Comparison of ENCODE assay signal across 8 cellular contexts in genomic region chr14:63867926-63868921, GRCh38. TPM values are rescaled to one million over a fixed set of nuclear protein-coding genes. Genes with fewer than 3 reads are reported as not detected.
DNase-seq lines count a peak whose midpoint lies in the region; ATAC-seq and TF ChIP-seq lines count a peak whose summit lies in the region.

No MANE protein-coding gene starts in this region.

- H3K36me3 ChIP-seq in gastroesophageal sphincter, result no peaks in the 10 kb centered on the region

- no peak for TF ChIP-seq EP300 in gastroesophageal sphincter (IDR thresholded peaks at IDR 0.05)

- TF ChIP-seq CTCF in fibroblast of villous mesenchyme (IDR thresholded peaks at IDR 0.05; ENCODE audit: insufficient read depth, low read depth, low read length) (no peak), type B pancreatic cell (conservative IDR thresholded peaks at IDR 0.05) (no peak), gastroesophageal sphincter (IDR thresholded peaks at IDR 0.05) (no peak)

- no peak for TF ChIP-seq POLR2A in gastroesophageal sphincter (IDR thresholded peaks at IDR 0.05)

- peak overlapping the region in 2 of 4 donors; percentile 12 to 29 for H3K27ac ChIP-seq in gastroesophageal sphincter

- 72 to 74% methylated on average over 5 to 6 of the region's 6 CpGs for WGBS in gastroesophageal sphincter (ENCODE audit: low coverage in 1 of 2), 2 donors

- H3K4me1 Mint-ChIP-seq in activated naive CD4-positive, alpha-beta T cell treated with anti-CD3 and anti-CD28 coated beads, Interleukin-2, amount 10 ng/mL, durations not matched to agents 7 days and 5 days, result peaks cover 69% of the 10 kb centered on the region
- H3K4me1 Mint-ChIP-seq in type B pancreatic cell (ENCODE audit: unreplicated experiment), result peaks cover 31% of the 10 kb centered on the region

- CTCF ChIA-PET in activated naive CD4-positive, alpha-beta T cell treated with anti-CD3 and anti-CD28 coated beads, Interleukin-2, amount 10 ng/mL, durations not matched to agents 7 days and 5 days (lab: Charles Lee), result interaction anchor here (1.0 to 1.7 kb wide), 3 partner anchors 13 to 128 kb away, joined by 3 to 5 read pairs (median 4); partner anchors contain the start of gene SYNE2

- peak overlapping the region; percentile 73 for H3K27ac Mint-ChIP-seq in activated naive CD4-positive, alpha-beta T cell treated with anti-CD3 and anti-CD28 coated beads, Interleukin-2, amount 10 ng/mL, durations not matched to agents 7 days and 5 days
- peak overlapping the region; percentile 71 for H3K27ac Mint-ChIP-seq in type B pancreatic cell

- peak overlapping the region; percentile 27 for H3K4me3 Mint-ChIP-seq in activated naive CD4-positive, alpha-beta T cell treated with anti-CD3 and anti-CD28 coated beads, Interleukin-2, amount 10 ng/mL, durations not matched to agents 7 days and 5 days
- no peak overlapping the region for H3K4me3 Mint-ChIP-seq in type B pancreatic cell

- no peaks in the 10 kb centered on the region for H3K27me3 ChIP-seq in gastroesophageal sphincter

- no peaks in the 10 kb centered on the region for H3K9me3 ChIP-seq in gastroesophageal sphincter

- ATAC-seq in HG03457 (IDR thresholded peaks at IDR 0.05; ENCODE audit: unreplicated experiment) (no peak), gastroesophageal sphincter (no peak)

- H3K4me1 ChIP-seq in gastroesophageal sphincter, result peaks cover 3 to 31% (median 5%) of the 10 kb centered on the region in 3 donors

- no peaks in the 10 kb centered on the region for H3K9me3 Mint-ChIP-seq in activated naive CD4-positive, alpha-beta T cell treated with anti-CD3 and anti-CD28 coated beads, Interleukin-2, amount 10 ng/mL, durations not matched to agents 7 days and 5 days
- peaks cover 5% of the 10 kb centered on the region for H3K9me3 Mint-ChIP-seq in type B pancreatic cell

- no peak overlapping the region for H3K4me3 ChIP-seq in fibroblast of villous mesenchyme (ENCODE audit: low read depth, low read length)
- no peak overlapping the region for H3K4me3 ChIP-seq in gastroesophageal sphincter

- H3K27me3 Mint-ChIP-seq in activated naive CD4-positive, alpha-beta T cell treated with anti-CD3 and anti-CD28 coated beads, Interleukin-2, amount 10 ng/mL, durations not matched to agents 7 days and 5 days, result no peaks in the 10 kb centered on the region
- no peaks in the 10 kb centered on the region for H3K27me3 Mint-ChIP-seq in type B pancreatic cell

- DNase-seq in activated naive CD4-positive, alpha-beta T cell treated with anti-CD3 and anti-CD28 coated beads, Interleukin-2, amount 10 ng/mL, durations not matched to agents 7 days and 5 days, result peak; percentile 61
- DNase-seq in activated naive CD4-positive, alpha-beta T cell (lab: John Stamatoyannopoulos, UW), result no peak
- peak; percentile 67 for DNase-seq in OCI-M1 (lab: John Stamatoyannopoulos, UW)
- peak; percentile 38 for DNase-seq in fibroblast of villous mesenchyme (ENCODE audit: low read depth)
- no peak for DNase-seq in type B pancreatic cell (ENCODE audit: extremely low spot score, unreplicated experiment)
- DNase-seq in nucleus accumbens (lab: John Stamatoyannopoulos, UW), result no peak

- peaks cover 29% of the 10 kb centered on the region for H3K36me3 Mint-ChIP-seq in activated naive CD4-positive, alpha-beta T cell treated with anti-CD3 and anti-CD28 coated beads, Interleukin-2, amount 10 ng/mL, durations not matched to agents 7 days and 5 days
- H3K36me3 Mint-ChIP-seq in type B pancreatic cell, result peaks cover 12% of the 10 kb centered on the region

RNA-seq across cellular contexts. Expression of gene SYNE2, which starts 15.4 kb away (rescaled TPM):
- total RNA-seq in fibroblast of villous mesenchyme, result 13.4 and 15.8 TPM in 2 replicates
- total RNA-seq in type B pancreatic cell (ENCODE audit: low replicate concordance), result 68.1 and 75.1 TPM in 2 replicates
- total RNA-seq in gastroesophageal sphincter, result 100 to 1,000 TPM in 3 of 4 donors, 10 to 100 TPM in 1; 65.8 to 174 (median 126) TPM

Comparison
In these comparisons a context has a peak if more than half of its experiments do, and no peak if none do; other contexts are left out.
1. DNase-seq: peak in activated naive CD4-positive, alpha-beta T cell treated with anti-CD3 and anti-CD28 coated beads, Interleukin-2, amount 10 ng/mL, durations not matched to agents 7 days and 5 days (single experiment), OCI-M1 (single experiment) and fibroblast of villous mesenchyme (single experiment); none in activated naive CD4-positive, alpha-beta T cell (0 of 4), type B pancreatic cell (single experiment) and nucleus accumbens (0 of 56).